Comparison of ENCODE assay signal across 8 cellular contexts in the genomic region with DNA sequence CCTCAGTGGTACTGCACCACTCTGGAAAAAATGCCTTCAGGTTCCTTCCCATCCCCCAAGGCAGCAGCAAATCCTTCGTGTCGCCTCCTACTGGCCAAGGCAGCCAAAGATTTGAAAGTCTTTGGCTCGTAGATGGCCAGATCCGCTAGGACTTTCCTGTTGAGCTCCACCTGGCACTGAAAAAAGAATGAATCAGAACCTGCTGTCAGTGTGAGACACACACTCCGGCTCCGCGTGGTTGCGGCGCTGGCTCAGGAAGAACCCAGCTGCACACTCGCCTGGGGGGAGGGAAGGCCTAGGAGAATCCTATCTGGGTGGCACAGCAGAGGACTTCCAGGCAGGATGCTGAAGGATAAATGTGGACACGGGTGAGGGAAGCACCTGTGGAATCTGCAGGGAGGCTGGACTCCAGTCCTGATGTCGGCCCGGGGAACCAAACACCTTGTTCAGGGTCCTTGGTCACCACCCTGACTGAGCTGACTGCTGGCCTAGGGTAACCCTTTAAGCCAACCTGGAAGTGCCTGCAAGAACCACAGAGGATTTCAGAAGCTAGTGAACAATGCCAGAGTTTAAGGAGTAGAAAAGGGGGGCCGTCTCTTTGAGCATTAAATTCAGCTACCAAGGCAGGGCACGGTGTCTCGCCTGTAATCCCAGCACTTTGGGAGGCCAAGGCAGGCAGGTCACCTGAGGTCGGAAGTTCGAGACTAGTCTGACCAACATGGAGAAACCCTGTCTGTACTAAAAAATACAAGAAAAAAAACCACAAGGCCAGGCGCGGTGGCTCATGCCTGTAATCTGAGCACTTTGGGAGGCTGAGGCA. TPM values are rescaled to one million over a fixed set of nuclear protein-coding genes. Genes with fewer than 3 reads are reported as not detected.
DNase-seq lines count a peak whose midpoint lies in the region; ATAC-seq and TF ChIP-seq lines count a peak whose summit lies in the region.

No MANE protein-coding gene starts in this region.

- ATAC-seq in CD4-positive, CD25-positive, alpha-beta regulatory T cell (ENCODE audit: low read depth in 2 of 2): no peak
- ATAC-seq in PC-3 (peak; percentile 37), right lobe of liver (peak in 1 of 4 donors; percentile 5)

- no peak overlapping the region for H2AFZ ChIP-seq in PC-3 (ENCODE audit: low read length)

- peaks cover 0 to 69% (median 25%) of the 10 kb centered on the region in 4 donors for H3K4me1 Mint-ChIP-seq in CD4-positive, CD25-positive, alpha-beta regulatory T cell

- no peaks in the 10 kb centered on the region for H3K9me2 ChIP-seq in PC-3 (replicated peaks; ENCODE audit: low read length)

- H3K4me2 ChIP-seq in PC-3 (ENCODE audit: low read length): peak overlapping the region; percentile 92; the same call in 1 of the 2 replicates

- intact Hi-C loops in PC-3 (cut with micrococcal nuclease) (no loop called here), right lobe of liver (cut with DNase I) (no loop called here), head of caudate nucleus (cut with DNase I) (no loop called here)

- H3K79me2 ChIP-seq in PC-3 (ENCODE audit: low read length): peaks cover 82% of the 10 kb centered on the region

- peaks cover 20% of the 10 kb centered on the region for H3K36me3 Mint-ChIP-seq in CD4-positive, CD25-positive, alpha-beta regulatory T cell

- H3K9me3 Mint-ChIP-seq in CD4-positive, CD25-positive, alpha-beta regulatory T cell: no peaks in the 10 kb centered on the region

- no peaks in the 10 kb centered on the region for H3K27me3 Mint-ChIP-seq in CD4-positive, CD25-positive, alpha-beta regulatory T cell

- TF ChIP-seq POLR2A in GM19099 (IDR thresholded peaks at IDR 0.05; ENCODE audit: extremely low read depth, insufficient read length, low read depth): peak; percentile 9
- TF ChIP-seq POLR2A in right lobe of liver (IDR thresholded peaks at IDR 0.05): no peak

- H3F3A ChIP-seq in PC-3 (ENCODE audit: low read length, unreplicated experiment): peaks cover 4% of the 10 kb centered on the region

- H3K27ac ChIP-seq in CD4-positive, CD25-positive, alpha-beta regulatory T cell (ENCODE audit: insufficient read depth, low read length, poor library complexity, severe bottlenecking): no peak overlapping the region
- H3K27ac ChIP-seq in PC-3 (ENCODE audit: low read length): peak overlapping the region; percentile 11
- peak overlapping the region in 1 of 3 donors; percentile 81 for H3K27ac ChIP-seq in right lobe of liver

- no peaks in the 10 kb centered on the region for H3K9me3 ChIP-seq in CD4-positive, CD25-positive, alpha-beta regulatory T cell (ENCODE audit: control insufficient read depth in 2 of 2, low read length in 2 of 2)
- H3K9me3 ChIP-seq in PC-3 (ENCODE audit: low read length) (no peaks in the 10 kb centered on the region), right lobe of liver (no peaks in the 10 kb centered on the region)

- peaks cover 39% of the 10 kb centered on the region for H3K4me1 ChIP-seq in CD4-positive, CD25-positive, alpha-beta regulatory T cell (ENCODE audit: control insufficient read depth, insufficient read depth, low read length, poor library complexity, severe bottlenecking)
- H3K4me1 ChIP-seq in PC-3 (ENCODE audit: insufficient read depth, low read length) (peaks cover 38% of the 10 kb centered on the region), right lobe of liver (peaks cover 0 to 59% (median 17%) of the 10 kb centered on the region in 4 donors)

- BruUV-seq in PC-3 (replicated peaks; lab: Mats Ljungman, UMichigan): no TSS peak

- H3K9ac ChIP-seq in PC-3 (ENCODE audit: low read length): no peak overlapping the region

- POLR2A ChIA-PET in PC-3 (lab: Charles Lee; ENCODE audit: unreplicated experiment): interaction anchor here (0.6 kb wide), 2 partner anchors 27 kb away, joined by 3 read pairs; partner anchors contain the start of gene AURKAIP1

- H3K27me3 ChIP-seq in CD4-positive, CD25-positive, alpha-beta regulatory T cell (ENCODE audit: control insufficient read depth, insufficient read depth, low read length): no peaks in the 10 kb centered on the region
- H3K27me3 ChIP-seq in PC-3 (ENCODE audit: low read length): no peaks in the 10 kb centered on the region
- H3K27me3 ChIP-seq in right lobe of liver: no peaks in the 10 kb centered on the region

- peaks cover 42% of the 10 kb centered on the region for H3K36me3 ChIP-seq in CD4-positive, CD25-positive, alpha-beta regulatory T cell (ENCODE audit: control insufficient read depth, insufficient read depth, low read length)
- H3K36me3 ChIP-seq in PC-3 (ENCODE audit: low read depth, low read length) (peaks cover 43% of the 10 kb centered on the region), right lobe of liver (peaks cover 0 to 43% (median 9%) of the 10 kb centered on the region in 4 donors)

- peak overlapping the region; percentile 72 to 100 (median 88) for H3K4me3 Mint-ChIP-seq in CD4-positive, CD25-positive, alpha-beta regulatory T cell

- TF ChIP-seq CTCF in PC-3 (conservative IDR thresholded peaks at IDR 0.05; ENCODE audit: low read depth, low read length): peak; percentile 97
- peak; percentile 35 to 57 (median 46) for TF ChIP-seq CTCF in right lobe of liver (IDR thresholded peaks at IDR 0.05)

- WGBS in right lobe of liver (ENCODE audit: insufficient coverage, low coverage, low lambda C conversion rate, missing lambda C conversion rate): 32% methylated on average over 13 of the region's 20 CpGs

- DNase-seq in CD4-positive, CD25-positive, alpha-beta regulatory T cell: peak in 1 of 3 donors; percentile 47
- DNase-seq in PC-3 (peak; percentile 95), astrocyte of the hippocampus (ENCODE audit: low read depth, low spot score) (peak; percentile 73), right lobe of liver (peak in 1 of 3 donors; percentile 42), head of caudate nucleus (no peak), NK-92 (lab: John Stamatoyannopoulos, UW; ENCODE audit: unreplicated experiment) (no peak), NCI-H526 treated with DMSO at 0.1 percent for 48 hours (lab: John Stamatoyannopoulos, UW) (no peak)

- H3K27ac Mint-ChIP-seq in CD4-positive, CD25-positive, alpha-beta regulatory T cell: peak overlapping the region; percentile 55 to 81 (median 56)

- no peak overlapping the region for H3K4me3 ChIP-seq in CD4-positive, CD25-positive, alpha-beta regulatory T cell (ENCODE audit: low read depth, low read length)
- H3K4me3 ChIP-seq in PC-3 (ENCODE audit: low read length) (no peak overlapping the region), right lobe of liver (peak overlapping the region in 1 of 3 donors; percentile 99)

- CTCF ChIA-PET in PC-3 (lab: Charles Lee): interaction anchor here (0.6 to 1.0 kb wide), 6 partner anchors 18 to 102 kb away, joined by 3 to 11 read pairs (median 4); partner anchors contain the start of gene AURKAIP1

- H4K20me1 ChIP-seq in PC-3 (ENCODE audit: low read length): no peaks in the 10 kb centered on the region

RNA-seq across cellular contexts. Expression of gene CCNL2, which starts 3.2 kb away (rescaled TPM):
- 287 TPM for total RNA-seq in CD4-positive, CD25-positive, alpha-beta regulatory T cell
- 10 to 100 TPM; 17.6 to 24.6 (median 21.4) TPM for polyA plus RNA-seq in CD4-positive, CD25-positive, alpha-beta regulatory T cell
- total RNA-seq in PC-3 (2014; rRNA removed) (356 and 385 TPM in 2 replicates), right lobe of liver (100 to 1,000 TPM in 4 of 6 experiments, 10 to 100 TPM in 2; 80.8 to 127 (median 101) TPM)

RNA-seq across cellular contexts. Expression of gene MRPL20, which starts 4.8 kb away (rescaled TPM):
- total RNA-seq in CD4-positive, CD25-positive, alpha-beta regulatory T cell: 83.4 TPM
- 100 to 1,000 TPM; 162 to 188 (median 178) TPM for polyA plus RNA-seq in CD4-positive, CD25-positive, alpha-beta regulatory T cell
- 439 and 506 TPM in 2 replicates for total RNA-seq in PC-3 (2014; rRNA removed)
- 10 to 100 TPM; 44.1 to 91.2 (median 56.5) TPM for total RNA-seq in right lobe of liver

RNA-seq across cellular contexts. Expression of gene ANKRD65, which starts 18.8 kb away (rescaled TPM):
- not detected for total RNA-seq in CD4-positive, CD25-positive, alpha-beta regulatory T cell
- polyA plus RNA-seq in CD4-positive, CD25-positive, alpha-beta regulatory T cell: under 1 TPM in 1 of 4 donors, not detected in 3; 0.14 TPM
- 0.18 and 1.1 TPM in 2 replicates for total RNA-seq in PC-3 (2014; rRNA removed)
- under 1 TPM; 0.19 to 0.89 (median 0.35) TPM for total RNA-seq in right lobe of liver

RNA-seq across cellular contexts. Expression of gene AURKAIP1, which starts 27.3 kb away (rescaled TPM):
- 76.0 TPM for total RNA-seq in CD4-positive, CD25-positive, alpha-beta regulatory T cell
- polyA plus RNA-seq in CD4-positive, CD25-positive, alpha-beta regulatory T cell: 100 to 1,000 TPM; 145 to 190 (median 164) TPM
- total RNA-seq in PC-3 (2014; rRNA removed) (823 and 1,067 TPM in 2 replicates), right lobe of liver (100 to 1,000 TPM in 3 of 6 experiments, 10 to 100 TPM in 3; 70.0 to 140 (median 104) TPM)

RNA-seq across cellular contexts. Expression of gene VWA1, which starts 33.2 kb away (rescaled TPM):
- total RNA-seq in CD4-positive, CD25-positive, alpha-beta regulatory T cell: not detected
- not detected for polyA plus RNA-seq in CD4-positive, CD25-positive, alpha-beta regulatory T cell
- 59.1 and 74.5 TPM in 2 replicates for total RNA-seq in PC-3 (2014; rRNA removed)
- total RNA-seq in right lobe of liver: 100 to 1,000 TPM in 1 of 6 experiments, 10 to 100 TPM in 5; 39.5 to 195 (median 78.7) TPM

Comparison
In these comparisons a context has a peak if more than half of its experiments do, and no peak if none do; other contexts are left out.
1. DNase-seq: peak in PC-3 (single experiment) and astrocyte of the hippocampus (single experiment); none in head of caudate nucleus (0 of 42), NK-92 (single experiment) and NCI-H526 treated with DMSO at 0.1 percent for 48 hours (single experiment).